Comparison of ENCODE assay signal across 1 cellular context in the genomic region with DNA sequence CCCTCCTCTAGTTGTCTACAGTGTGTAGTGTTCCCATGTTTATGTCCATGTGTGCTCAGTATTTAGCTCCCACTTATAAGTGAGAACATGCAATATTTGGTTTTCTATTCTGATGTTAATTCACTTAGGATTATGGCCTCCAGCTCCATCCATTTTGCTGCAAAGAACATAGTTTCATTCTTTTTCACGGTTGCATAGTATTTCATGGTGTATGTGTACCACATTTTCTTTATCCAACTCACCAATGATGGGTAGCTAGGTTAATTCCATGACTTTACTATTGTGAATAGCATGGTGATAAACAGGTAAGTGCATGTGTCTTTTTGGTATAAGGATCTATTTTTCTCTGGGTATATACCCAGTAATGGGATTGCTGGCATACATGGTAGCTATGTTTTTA.
TF ChIP-seq lines count a peak whose summit lies in the region.

No MANE protein-coding gene starts in this region.

TF ChIP-seq in A549, 52 proteins besides CTCF, POLR2A, EP300 and RAD21 (continued from another document):
- TF ChIP-seq MAX (IDR thresholded peaks at IDR 0.05): no peak
- no peak for TF ChIP-seq HEYL (CRISPR knock-in tag; IDR thresholded peaks at IDR 0.05)
- TF ChIP-seq EHMT2 (IDR thresholded peaks at IDR 0.05; ENCODE audit: low read depth): no peak
- no peak for TF ChIP-seq KDM5A (IDR thresholded peaks at IDR 0.05)
- TF ChIP-seq HMGXB4 (CRISPR knock-in tag; IDR thresholded peaks at IDR 0.05; ENCODE audit: borderline replicate concordance): no peak
TF ChIP-seq in A549: peak in this region for 0.
